ENCODE assay signal across 1 cellular context in the genomic region with DNA sequence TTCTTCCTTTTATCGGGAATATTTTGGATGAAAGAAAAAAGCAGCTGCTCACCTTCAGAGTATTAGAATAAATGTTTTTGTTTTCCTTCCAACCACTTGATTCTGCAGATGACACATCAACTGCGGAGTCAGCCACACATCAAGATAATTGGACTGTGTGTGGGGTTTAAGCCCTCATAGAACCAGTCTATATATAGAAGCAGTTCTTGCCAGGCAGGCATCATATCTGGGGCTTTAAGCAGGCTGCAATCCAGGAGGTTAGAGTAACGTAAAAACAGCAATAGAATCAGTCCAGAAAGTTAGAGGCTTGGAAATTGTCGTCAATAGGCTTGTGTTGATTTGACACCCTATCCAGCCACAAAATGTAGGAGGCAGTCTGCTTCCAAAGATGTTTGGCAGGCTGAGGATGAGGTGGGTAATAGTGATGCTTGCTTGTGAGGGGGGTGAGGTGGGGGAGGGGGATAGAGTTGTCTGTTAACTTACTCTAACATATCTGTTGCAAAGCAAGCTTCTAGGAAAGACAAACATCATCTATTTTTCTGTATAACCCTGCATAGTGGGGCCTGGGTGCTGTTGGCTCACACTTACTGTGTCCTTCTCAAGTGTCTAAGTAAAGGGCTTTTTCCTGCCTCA.
TF ChIP-seq lines count a peak whose summit lies in the region.

No MANE protein-coding gene starts in this region.

TF ChIP-seq in K562, 482 proteins besides CTCF, POLR2A, EP300 and RAD21:
- no peak for TF ChIP-seq ILF3 (IDR thresholded peaks at IDR 0.05; ENCODE audit: borderline replicate concordance)
- no peak for TF ChIP-seq SMARCA5 (IDR thresholded peaks at IDR 0.05)
- peak; percentile 57; the same call in 1 of the 2 replicates for TF ChIP-seq MEF2A (IDR thresholded peaks at IDR 0.05; ENCODE audit: control insufficient read depth, low read depth, low read length)
- TF ChIP-seq NCOA4 (IDR thresholded peaks at IDR 0.05; ENCODE audit: partially characterized antibody), result no peak
- no peak for TF ChIP-seq PTRF (tag; IDR thresholded peaks at IDR 0.05)
- no peak for TF ChIP-seq ZNF830 (CRISPR knock-in tag; IDR thresholded peaks at IDR 0.05)
- TF ChIP-seq SIN3B (IDR thresholded peaks at IDR 0.05; ENCODE audit: low read depth), result no peak
- TF ChIP-seq ZSCAN32 (CRISPR knock-in tag; IDR thresholded peaks at IDR 0.05), result no peak
- TF ChIP-seq PRMT5 (CRISPR knock-in tag; IDR thresholded peaks at IDR 0.05), result no peak
- TF ChIP-seq MCM2 (IDR thresholded peaks at IDR 0.05; ENCODE audit: low read depth), result no peak
- TF ChIP-seq, protein P1, sequence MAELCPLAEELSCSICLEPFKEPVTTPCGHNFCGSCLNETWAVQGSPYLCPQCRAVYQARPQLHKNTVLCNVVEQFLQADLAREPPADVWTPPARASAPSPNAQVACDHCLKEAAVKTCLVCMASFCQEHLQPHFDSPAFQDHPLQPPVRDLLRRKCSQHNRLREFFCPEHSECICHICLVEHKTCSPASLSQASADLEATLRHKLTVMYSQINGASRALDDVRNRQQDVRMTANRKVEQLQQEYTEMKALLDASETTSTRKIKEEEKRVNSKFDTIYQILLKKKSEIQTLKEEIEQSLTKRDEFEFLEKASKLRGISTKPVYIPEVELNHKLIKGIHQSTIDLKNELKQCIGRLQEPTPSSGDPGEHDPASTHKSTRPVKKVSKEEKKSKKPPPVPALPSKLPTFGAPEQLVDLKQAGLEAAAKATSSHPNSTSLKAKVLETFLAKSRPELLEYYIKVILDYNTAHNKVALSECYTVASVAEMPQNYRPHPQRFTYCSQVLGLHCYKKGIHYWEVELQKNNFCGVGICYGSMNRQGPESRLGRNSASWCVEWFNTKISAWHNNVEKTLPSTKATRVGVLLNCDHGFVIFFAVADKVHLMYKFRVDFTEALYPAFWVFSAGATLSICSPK (IDR thresholded peaks at IDR 0.05; ENCODE audit: borderline replicate concordance), result no peak
- TF ChIP-seq JUND (IDR thresholded peaks at IDR 0.05; ENCODE audit: borderline replicate concordance, low read depth, low read length), result peak; percentile 32; the same call in 1 of the 2 replicates
- TF ChIP-seq JUND (tag; IDR thresholded peaks at IDR 0.05; ENCODE audit: borderline replicate concordance, low read depth, low read length), result no peak
- TF ChIP-seq ZNF699 (CRISPR knock-in tag; IDR thresholded peaks at IDR 0.05; ENCODE audit: insufficient replicate concordance), result no peak
- no peak for TF ChIP-seq JUN (IDR thresholded peaks at IDR 0.05; ENCODE audit: borderline replicate concordance, low read depth, low read length)
- TF ChIP-seq JUN (CRISPR knock-in tag; IDR thresholded peaks at IDR 0.05; ENCODE audit: borderline replicate concordance), result no peak
- TF ChIP-seq TRIM24 (IDR thresholded peaks at IDR 0.05), result no peak
- TF ChIP-seq, protein P2, sequence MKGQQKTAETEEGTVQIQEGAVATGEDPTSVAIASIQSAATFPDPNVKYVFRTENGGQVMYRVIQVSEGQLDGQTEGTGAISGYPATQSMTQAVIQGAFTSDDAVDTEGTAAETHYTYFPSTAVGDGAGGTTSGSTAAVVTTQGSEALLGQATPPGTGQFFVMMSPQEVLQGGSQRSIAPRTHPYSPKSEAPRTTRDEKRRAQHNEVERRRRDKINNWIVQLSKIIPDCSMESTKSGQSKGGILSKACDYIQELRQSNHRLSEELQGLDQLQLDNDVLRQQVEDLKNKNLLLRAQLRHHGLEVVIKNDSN (CRISPR knock-in tag; IDR thresholded peaks at IDR 0.05), result no peak
- no peak for TF ChIP-seq GABPA (tag; conservative IDR thresholded peaks at IDR 0.05; ENCODE audit: low read depth)
- no peak for TF ChIP-seq RNF2 (IDR thresholded peaks at IDR 0.05)
- no peak for TF ChIP-seq EWSR1 (IDR thresholded peaks at IDR 0.05; ENCODE audit: borderline replicate concordance, low read depth, partially characterized antibody)
- TF ChIP-seq RBM34 (IDR thresholded peaks at IDR 0.05; ENCODE audit: borderline replicate concordance, insufficient read depth, low read length), result no peak
- TF ChIP-seq MEF2D (tag; conservative IDR thresholded peaks at IDR 0.05; ENCODE audit: low read depth), result peak; percentile 88
- 0 out of 2 replicates have a peak, but pooled peaks have one; percentile 21 for TF ChIP-seq NFE2 (IDR thresholded peaks at IDR 0.05; ENCODE audit: low read depth)
- TF ChIP-seq FOSL1 (tag; conservative IDR thresholded peaks at IDR 0.05), result peak; percentile 72
- TF ChIP-seq CTBP1 (IDR thresholded peaks at IDR 0.05; ENCODE audit: borderline replicate concordance), result 0 out of 2 replicates have a peak, but pooled peaks have one; percentile 12
- TF ChIP-seq MYBL2 (IDR thresholded peaks at IDR 0.05; ENCODE audit: low read depth), result no peak
- no peak for TF ChIP-seq MYBL2 (CRISPR knock-in tag; IDR thresholded peaks at IDR 0.05; ENCODE audit: borderline replicate concordance)
- TF ChIP-seq CXXC5 (CRISPR knock-in tag; IDR thresholded peaks at IDR 0.05), result 0 out of 2 replicates have a peak, but pooled peaks have one; percentile 9
- no peak for TF ChIP-seq EZH2 (IDR thresholded peaks at IDR 0.05; ENCODE audit: borderline replicate concordance, low read depth, low read length)
- TF ChIP-seq NR4A1 (CRISPR knock-in tag; IDR thresholded peaks at IDR 0.05), result no peak
- no peak for TF ChIP-seq NR4A1 (tag; IDR thresholded peaks at IDR 0.05)
- no peak for TF ChIP-seq ATF1 (CRISPR knock-in tag; IDR thresholded peaks at IDR 0.05)
- TF ChIP-seq ATF1 (tag; IDR thresholded peaks at IDR 0.05), result peak; percentile 17; the same call in 1 of the 2 replicates
- TF ChIP-seq ZNF140 (CRISPR knock-in tag; IDR thresholded peaks at IDR 0.05), result no peak
- no peak for TF ChIP-seq CC2D1A (IDR thresholded peaks at IDR 0.05)
